In the genomic region with DNA sequence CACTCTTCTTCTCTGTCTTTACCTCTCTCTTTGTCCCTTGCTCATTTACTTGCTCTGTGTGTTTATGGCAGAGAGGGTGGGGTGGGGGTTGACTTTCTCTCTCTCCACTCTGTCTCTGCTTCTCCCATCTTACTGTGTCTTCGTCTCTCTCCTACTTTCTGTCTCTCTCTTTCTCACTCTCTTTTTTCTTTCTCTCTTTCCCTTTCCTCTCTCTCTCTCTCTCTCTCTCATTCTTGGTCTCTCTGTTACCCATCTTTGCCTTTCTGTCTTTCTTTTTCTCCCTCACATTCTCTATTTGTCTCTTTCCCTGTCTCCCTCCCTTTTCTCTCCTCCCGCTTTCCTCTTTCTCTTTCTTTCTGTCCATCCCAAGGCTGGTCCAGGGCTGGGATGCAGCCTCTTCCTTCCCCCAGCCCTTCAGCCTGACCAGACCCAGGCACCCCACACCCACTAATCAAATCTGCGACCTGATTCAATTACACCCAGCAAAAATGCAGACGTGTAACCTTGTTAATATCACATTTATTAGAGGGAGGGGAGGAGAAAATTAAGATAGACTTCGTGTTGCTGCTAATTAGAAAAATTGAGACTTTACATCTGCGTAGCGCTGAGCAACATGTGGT, we compare ENCODE assay signal across 12 cellular contexts.
DNase-seq lines count a peak whose midpoint lies in the region; ATAC-seq and TF ChIP-seq lines count a peak whose summit lies in the region.
"Had no signal": no experiment of that assay in that cellular context is flagged by ENCODE, and none has a peak within 500 bp of the region (broad histone marks: within the 10 kb centered on the region; RNA-seq: fewer than 3 reads in every experiment).

No MANE protein-coding gene starts in this region.

- CTCF ChIA-PET in SK-N-SH (lab: Yijun Ruan, JAX) = interaction anchor here (2.3 kb wide), 1 partner anchor 16 kb away, joined by 12 read pairs; no protein-coding TSS in a partner anchor

- intact Hi-C loops in posterior vena cava (cut with DNase I) = no loop called here

- no peaks in the 10 kb centered on the region for H3K27me3 Mint-ChIP-seq in stimulated activated naive CD8-positive, alpha-beta T cell treated with anti-CD3 and anti-CD28 coated beads, Interleukin-15, amount 100 ng/mL, for 72 hours
- H3K27me3 Mint-ChIP-seq in neural crest cell (ENCODE audit: low read depth) = peaks cover 2% of the 10 kb centered on the region

- H3K4me3 Mint-ChIP-seq in stimulated activated naive CD8-positive, alpha-beta T cell treated with anti-CD3 and anti-CD28 coated beads, Interleukin-15, amount 100 ng/mL, for 72 hours = no peak overlapping the region
- no peak overlapping the region for H3K4me3 Mint-ChIP-seq in neural crest cell
- H3K4me3 Mint-ChIP-seq: CD4-positive, CD25-positive, alpha-beta regulatory T cell had no signal

- H4K20me1 ChIP-seq in SK-N-SH (ENCODE audit: insufficient read depth) = no peaks in the 10 kb centered on the region
- H4K20me1 ChIP-seq: BLaER1 treated with 17β-estradiol and CSF1 and Interleukin-3, amounts not matched to agents 10 nM and 100 nM had no signal

- POLR2A ChIA-PET in SK-N-SH (lab: Yijun Ruan, JAX) = no interaction called here

- H3K4me1 Mint-ChIP-seq in stimulated activated naive CD8-positive, alpha-beta T cell treated with anti-CD3 and anti-CD28 coated beads, Interleukin-15, amount 100 ng/mL, for 72 hours = no peaks in the 10 kb centered on the region
- peaks cover 9% of the 10 kb centered on the region for H3K4me1 Mint-ChIP-seq in neural crest cell
- H3K4me1 Mint-ChIP-seq: CD4-positive, CD25-positive, alpha-beta regulatory T cell had no signal

- no peak for DNase-seq in stimulated activated naive CD8-positive, alpha-beta T cell treated with anti-CD3 and anti-CD28 coated beads, Interleukin-15, amount 100 ng/mL, for 72 hours
- DNase-seq in stimulated activated naive CD8-positive, alpha-beta T cell treated with anti-CD3 and anti-CD28 coated beads, Interleukin-15, Interleukin-2, amounts not matched to agents 100 U/mL and 50 U/mL, for 24 hours = no peak
- DNase-seq in SK-N-SH = peak; percentile 55
- DNase-seq in neural crest cell (ENCODE audit: low read depth, low spot score) = no peak
- DNase-seq in MG63 = no peak
- DNase-seq in kidney tubule cell (ENCODE audit: low spot score) = no peak
- DNase-seq in posterior vena cava (ENCODE audit: low spot score) = no peak
- DNase-seq: ACHN; CD4-positive, CD25-positive, alpha-beta regulatory T cell; DMS53 had no signal

- H3K27ac Mint-ChIP-seq in stimulated activated naive CD8-positive, alpha-beta T cell treated with anti-CD3 and anti-CD28 coated beads, Interleukin-15, amount 100 ng/mL, for 72 hours = peak overlapping the region; percentile 5 to 28
- peak overlapping the region; percentile 20 for H3K27ac Mint-ChIP-seq in neural crest cell (ENCODE audit: unreplicated experiment)

- H2AFZ ChIP-seq in SK-N-SH (ENCODE audit: low read depth) = no peak overlapping the region

- no peaks in the 10 kb centered on the region for H3K36me3 Mint-ChIP-seq in neural crest cell (ENCODE audit: low read depth)
- H3K36me3 Mint-ChIP-seq: CD4-positive, CD25-positive, alpha-beta regulatory T cell had no signal

- no peak for TF ChIP-seq CTCF in SK-N-SH (IDR thresholded peaks at IDR 0.05)
- TF ChIP-seq CTCF in neural crest cell (conservative IDR thresholded peaks at IDR 0.05) = no peak

- H3K27me3 ChIP-seq in SK-N-SH (ENCODE audit: insufficient read depth) (no peaks in the 10 kb centered on the region), MG63 (no peaks in the 10 kb centered on the region)
- H3K27me3 ChIP-seq: BLaER1 treated with 17β-estradiol and CSF1 and Interleukin-3, amounts not matched to agents 10 nM and 100 nM had no signal

- no peak overlapping the region for H3K4me2 ChIP-seq in SK-N-SH

- H3K9me3 ChIP-seq in SK-N-SH = no peaks in the 10 kb centered on the region
- H3K9me3 ChIP-seq in MG63 = no peaks in the 10 kb centered on the region

- TF ChIP-seq EP300 in SK-N-SH (IDR thresholded peaks at IDR 0.05; ENCODE audit: borderline replicate concordance in 1 of 2, low read depth in 1 of 2, low read length in 1 of 2) = peak in 1 of 2 experiments; percentile 39; a peak in 1 of 4 replicates

- H3K36me3 ChIP-seq in SK-N-SH (replicated peaks in 1 of 2; ENCODE audit: control insufficient read depth in 1 of 2, insufficient read depth in 2 of 2, low read length in 1 of 2) = no peaks in the 10 kb centered on the region
- no peaks in the 10 kb centered on the region for H3K36me3 ChIP-seq in MG63
- H3K36me3 ChIP-seq: BLaER1 treated with 17β-estradiol and CSF1 and Interleukin-3, amounts not matched to agents 10 nM and 100 nM had no signal

- WGBS in SK-N-SH (ENCODE audit: low lambda C conversion rate) = 35% methylated on average over 7 of the region's 7 CpGs

- H3K4me3 ChIP-seq in SK-N-SH (ENCODE audit: low read depth in 2 of 2, low read length in 1 of 2) = no peak overlapping the region
- no peak overlapping the region for H3K4me3 ChIP-seq in MG63
- H3K4me3 ChIP-seq: BLaER1 treated with 17β-estradiol and CSF1 and Interleukin-3, amounts not matched to agents 10 nM and 100 nM had no signal

- no peaks in the 10 kb centered on the region for H3K9me2 ChIP-seq in SK-N-SH

- H3K4me1 ChIP-seq in SK-N-SH (ENCODE audit: control insufficient read depth in 1 of 2, insufficient read depth in 2 of 2, low read depth in 1 of 2, low read length in 1 of 2) = peaks cover 0 to 22% of the 10 kb centered on the region in 2 experiments; a peak in 2 of 4 replicates

- H3K79me2 ChIP-seq in SK-N-SH (ENCODE audit: insufficient read depth) = no peaks in the 10 kb centered on the region

- no peak for ATAC-seq in stimulated activated naive CD8-positive, alpha-beta T cell treated with anti-CD3 and anti-CD28 coated beads, Interleukin-15, amount 100 ng/mL, for 72 hours
- ATAC-seq in stimulated activated naive CD8-positive, alpha-beta T cell treated with anti-CD3 and anti-CD28 coated beads, Interleukin-15, Interleukin-2, amounts not matched to agents 100 U/mL and 50 U/mL, for 24 hours = no peak
- no peak for ATAC-seq in HG02870 (IDR thresholded peaks at IDR 0.05; ENCODE audit: unreplicated experiment)

- no peak for TF ChIP-seq RAD21 in SK-N-SH (IDR thresholded peaks at IDR 0.05; ENCODE audit: low read length)

- no peaks in the 10 kb centered on the region for H3F3A ChIP-seq in SK-N-SH (replicated peaks; ENCODE audit: insufficient read depth)

- no peak overlapping the region for H3K9ac ChIP-seq in SK-N-SH
- H3K9ac ChIP-seq: BLaER1 treated with 17β-estradiol and CSF1 and Interleukin-3, amounts not matched to agents 10 nM and 100 nM had no signal

- H3K27ac ChIP-seq in SK-N-SH (ENCODE audit: low read depth in 2 of 2, low read length in 1 of 2) = no peak overlapping the region
- H3K27ac ChIP-seq: BLaER1 treated with 17β-estradiol and CSF1 and Interleukin-3, amounts not matched to agents 10 nM and 100 nM had no signal

- H3K9me3 Mint-ChIP-seq in stimulated activated naive CD8-positive, alpha-beta T cell treated with anti-CD3 and anti-CD28 coated beads, Interleukin-15, amount 100 ng/mL, for 72 hours = peaks cover 11 to 13% of the 10 kb centered on the region in 2 donors
- peaks cover 4% of the 10 kb centered on the region for H3K9me3 Mint-ChIP-seq in neural crest cell

TF ChIP-seq in SK-N-SH, 30 proteins besides CTCF, POLR2A, EP300 and RAD21:
- TF ChIP-seq RCOR1 (IDR thresholded peaks at IDR 0.05; ENCODE audit: low read length) = peak; percentile 51
- no peak for TF ChIP-seq EZH2phosphoT487 (IDR thresholded peaks at IDR 0.05; ENCODE audit: borderline replicate concordance, low read depth)
- TF ChIP-seq RFX5 (IDR thresholded peaks at IDR 0.05; ENCODE audit: low read length) = no peak
- TF ChIP-seq, protein P1, sequence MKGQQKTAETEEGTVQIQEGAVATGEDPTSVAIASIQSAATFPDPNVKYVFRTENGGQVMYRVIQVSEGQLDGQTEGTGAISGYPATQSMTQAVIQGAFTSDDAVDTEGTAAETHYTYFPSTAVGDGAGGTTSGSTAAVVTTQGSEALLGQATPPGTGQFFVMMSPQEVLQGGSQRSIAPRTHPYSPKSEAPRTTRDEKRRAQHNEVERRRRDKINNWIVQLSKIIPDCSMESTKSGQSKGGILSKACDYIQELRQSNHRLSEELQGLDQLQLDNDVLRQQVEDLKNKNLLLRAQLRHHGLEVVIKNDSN (IDR thresholded peaks at IDR 0.05; ENCODE audit: borderline replicate concordance, low read depth) = no peak
